Comparison of ENCODE assay signal across 9 cellular contexts in the genomic region with DNA sequence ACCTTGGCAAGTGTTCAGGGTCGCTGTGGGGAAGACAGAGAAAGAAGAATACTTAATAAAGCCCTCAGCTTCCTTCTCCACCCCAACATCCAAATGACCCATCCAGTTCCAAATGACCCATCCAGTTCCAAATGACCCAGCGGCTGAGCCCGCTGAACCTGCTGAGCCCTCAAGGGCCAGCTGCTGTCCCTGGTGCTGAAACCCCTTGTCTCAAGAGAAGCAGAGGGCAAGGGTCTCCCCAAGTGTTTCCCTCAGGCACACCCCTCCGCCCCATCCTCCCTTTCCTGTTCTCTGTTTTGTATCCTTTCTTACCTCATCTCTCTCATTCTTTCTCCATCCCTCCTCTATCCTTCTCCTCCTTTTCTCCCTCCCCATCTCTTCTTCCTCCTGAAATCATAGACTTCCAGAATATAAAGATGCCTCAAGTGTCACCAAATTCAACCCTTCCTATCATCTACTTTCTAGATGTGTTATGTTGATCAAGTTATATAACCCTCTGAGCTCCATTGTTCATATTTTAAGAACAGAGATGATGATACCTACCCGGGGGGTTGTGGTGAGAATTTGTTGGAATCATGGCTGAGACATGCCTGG. TPM values are rescaled to one million over a fixed set of nuclear protein-coding genes. Genes with fewer than 3 reads are reported as not detected.
A peak's percentile ranks its signal among the peaks of the same experiment; 100 is the strongest.
DNase-seq lines count a peak whose midpoint lies in the region; ATAC-seq and TF ChIP-seq lines count a peak whose summit lies in the region.
"Had no signal": no experiment of that assay in that cellular context is flagged by ENCODE, and none has a peak within 500 bp of the region (broad histone marks: within the 10 kb centered on the region; RNA-seq: fewer than 3 reads in every experiment).

No MANE protein-coding gene starts in this region.

- H3K9ac ChIP-seq in SK-N-SH, result no peak overlapping the region

- H3K36me3 ChIP-seq in SK-N-SH (replicated peaks in 1 of 2; ENCODE audit: control insufficient read depth in 1 of 2, insufficient read depth in 2 of 2, low read length in 1 of 2), result no peaks in the 10 kb centered on the region
- H3K36me3 ChIP-seq in MG63, result no peaks in the 10 kb centered on the region
- H3K36me3 ChIP-seq in CD4-positive, alpha-beta memory T cell (ENCODE audit: insufficient read depth, low read length), result no peaks in the 10 kb centered on the region
- H3K36me3 ChIP-seq: neutrophil had no signal

- CTCF ChIA-PET in SK-N-SH (lab: Yijun Ruan, JAX), result interaction anchor here (1.1 to 4.1 kb wide), 3 partner anchors 19 to 43 kb away, joined by 3 to 27 read pairs (median 4); no protein-coding TSS in a partner anchor
- CTCF ChIA-PET in CD4-positive, alpha-beta memory T cell (lab: Charles Lee; ENCODE audit: partially characterized antibody), result no interaction called here

- no peaks in the 10 kb centered on the region for H3K9me2 ChIP-seq in SK-N-SH

- 65% methylated on average over 5 of the region's 5 CpGs for WGBS in SK-N-SH (ENCODE audit: low lambda C conversion rate)

- DNase-seq in A172 (ENCODE audit: low spot score), result peak; percentile 5
- peak; percentile 59 for DNase-seq in ELF-1 (ENCODE audit: low read depth, low spot score)
- no peak for DNase-seq in SK-N-SH
- DNase-seq in fibroblast of peridontal ligament (ENCODE audit: extremely low read depth), result peak; percentile 22
- DNase-seq in MG63, result no peak
- DNase-seq in CD4-positive, alpha-beta memory T cell, result no peak

- peaks cover 4% of the 10 kb centered on the region; the same call in 1 of the 2 replicates for H3K27me3 ChIP-seq in SK-N-SH (ENCODE audit: insufficient read depth)
- H3K27me3 ChIP-seq in MG63, result peaks cover 15% of the 10 kb centered on the region
- H3K27me3 ChIP-seq in CD4-positive, alpha-beta memory T cell (ENCODE audit: insufficient read depth, low read length), result no peaks in the 10 kb centered on the region

- no peaks in the 10 kb centered on the region for H3F3A ChIP-seq in SK-N-SH (replicated peaks; ENCODE audit: insufficient read depth)

- H2AFZ ChIP-seq in SK-N-SH (ENCODE audit: low read depth), result no peak overlapping the region

- peaks cover 0 to 2% (median 0%) of the 10 kb centered on the region in 8 donors for H3K9me3 Mint-ChIP-seq in CD4-positive, alpha-beta memory T cell

- no peaks in the 10 kb centered on the region for H3K79me2 ChIP-seq in SK-N-SH (ENCODE audit: insufficient read depth)

- TF ChIP-seq CTCF in SK-N-SH (IDR thresholded peaks at IDR 0.05), result no peak

- TF ChIP-seq RAD21 in SK-N-SH (IDR thresholded peaks at IDR 0.05; ENCODE audit: low read length), result no peak

- peak overlapping the region in 1 of 2 experiments; percentile 79; a peak in 2 of 4 replicates for H3K27ac ChIP-seq in SK-N-SH (ENCODE audit: low read depth in 2 of 2, low read length in 1 of 2)
- H3K27ac ChIP-seq in CD4-positive, alpha-beta memory T cell (ENCODE audit: low read depth, low read length), result no peak overlapping the region
- H3K27ac ChIP-seq: neutrophil had no signal

- peaks cover 22 to 47% of the 10 kb centered on the region in 2 donors for H3K27me3 Mint-ChIP-seq in CD4-positive, alpha-beta memory T cell

- H4K20me1 ChIP-seq in SK-N-SH (ENCODE audit: insufficient read depth), result no peaks in the 10 kb centered on the region

- H3K4me3 ChIP-seq in SK-N-SH (ENCODE audit: low read depth in 2 of 2, low read length in 1 of 2) (no peak overlapping the region), MG63 (no peak overlapping the region)
- no peak overlapping the region for H3K4me3 ChIP-seq in CD4-positive, alpha-beta memory T cell (ENCODE audit: low read length in 2 of 2)

- no peaks in the 10 kb centered on the region for H3K9me3 ChIP-seq in SK-N-SH
- H3K9me3 ChIP-seq in MG63, result no peaks in the 10 kb centered on the region
- H3K9me3 ChIP-seq in CD4-positive, alpha-beta memory T cell (ENCODE audit: control insufficient read depth in 1 of 2, low read length in 2 of 2), result no peaks in the 10 kb centered on the region
- H3K9me3 ChIP-seq: neutrophil had no signal

- POLR2A ChIA-PET in SK-N-SH (lab: Yijun Ruan, JAX), result interaction anchor here (1.3 to 2.7 kb wide), 3 partner anchors 9 to 26 kb away, joined by 4 to 10 read pairs (median 7); no protein-coding TSS in a partner anchor
- POLR2A ChIA-PET in CD4-positive, alpha-beta memory T cell (lab: Charles Lee; ENCODE audit: partially characterized antibody), result no interaction called here

- peaks cover 0 to 3% (median 0%) of the 10 kb centered on the region in 4 donors for H3K4me1 Mint-ChIP-seq in CD4-positive, alpha-beta memory T cell

- H3K4me1 ChIP-seq in SK-N-SH (ENCODE audit: control insufficient read depth in 1 of 2, insufficient read depth in 2 of 2, low read depth in 1 of 2, low read length in 1 of 2), result peaks cover 0 to 40% of the 10 kb centered on the region in 2 experiments; a peak in 2 of 4 replicates
- no peaks in the 10 kb centered on the region for H3K4me1 ChIP-seq in CD4-positive, alpha-beta memory T cell (ENCODE audit: insufficient read depth, low read length)

- H3K36me3 Mint-ChIP-seq in CD4-positive, alpha-beta memory T cell, result no peaks in the 10 kb centered on the region

- no peak overlapping the region for H3K27ac Mint-ChIP-seq in CD4-positive, alpha-beta memory T cell

- ATAC-seq in GM21367 (IDR thresholded peaks at IDR 0.05; ENCODE audit: unreplicated experiment), result no peak
- ATAC-seq in GM21825 (IDR thresholded peaks at IDR 0.05; ENCODE audit: unreplicated experiment), result no peak

- no peak for TF ChIP-seq EP300 in SK-N-SH (IDR thresholded peaks at IDR 0.05; ENCODE audit: borderline replicate concordance in 1 of 2, low read depth in 1 of 2, low read length in 1 of 2)

- H3K4me2 ChIP-seq in SK-N-SH, result no peak overlapping the region

- intact Hi-C loops in CD4-positive, alpha-beta memory T cell (cut with micrococcal nuclease), result no loop called here

- no peak overlapping the region for H3K4me3 Mint-ChIP-seq in CD4-positive, alpha-beta memory T cell

TF ChIP-seq in SK-N-SH, 30 proteins besides CTCF, POLR2A, EP300 and RAD21:
- TF ChIP-seq YY1 (IDR thresholded peaks at IDR 0.05; ENCODE audit: low read depth) (no peak), EZH2phosphoT487 (IDR thresholded peaks at IDR 0.05; ENCODE audit: borderline replicate concordance, low read depth) (no peak), RCOR1 (IDR thresholded peaks at IDR 0.05; ENCODE audit: low read length) (no peak), FOSL2 (IDR thresholded peaks at IDR 0.05; ENCODE audit: borderline replicate concordance, low read depth) (no peak)
- TF ChIP-seq, protein P1, sequence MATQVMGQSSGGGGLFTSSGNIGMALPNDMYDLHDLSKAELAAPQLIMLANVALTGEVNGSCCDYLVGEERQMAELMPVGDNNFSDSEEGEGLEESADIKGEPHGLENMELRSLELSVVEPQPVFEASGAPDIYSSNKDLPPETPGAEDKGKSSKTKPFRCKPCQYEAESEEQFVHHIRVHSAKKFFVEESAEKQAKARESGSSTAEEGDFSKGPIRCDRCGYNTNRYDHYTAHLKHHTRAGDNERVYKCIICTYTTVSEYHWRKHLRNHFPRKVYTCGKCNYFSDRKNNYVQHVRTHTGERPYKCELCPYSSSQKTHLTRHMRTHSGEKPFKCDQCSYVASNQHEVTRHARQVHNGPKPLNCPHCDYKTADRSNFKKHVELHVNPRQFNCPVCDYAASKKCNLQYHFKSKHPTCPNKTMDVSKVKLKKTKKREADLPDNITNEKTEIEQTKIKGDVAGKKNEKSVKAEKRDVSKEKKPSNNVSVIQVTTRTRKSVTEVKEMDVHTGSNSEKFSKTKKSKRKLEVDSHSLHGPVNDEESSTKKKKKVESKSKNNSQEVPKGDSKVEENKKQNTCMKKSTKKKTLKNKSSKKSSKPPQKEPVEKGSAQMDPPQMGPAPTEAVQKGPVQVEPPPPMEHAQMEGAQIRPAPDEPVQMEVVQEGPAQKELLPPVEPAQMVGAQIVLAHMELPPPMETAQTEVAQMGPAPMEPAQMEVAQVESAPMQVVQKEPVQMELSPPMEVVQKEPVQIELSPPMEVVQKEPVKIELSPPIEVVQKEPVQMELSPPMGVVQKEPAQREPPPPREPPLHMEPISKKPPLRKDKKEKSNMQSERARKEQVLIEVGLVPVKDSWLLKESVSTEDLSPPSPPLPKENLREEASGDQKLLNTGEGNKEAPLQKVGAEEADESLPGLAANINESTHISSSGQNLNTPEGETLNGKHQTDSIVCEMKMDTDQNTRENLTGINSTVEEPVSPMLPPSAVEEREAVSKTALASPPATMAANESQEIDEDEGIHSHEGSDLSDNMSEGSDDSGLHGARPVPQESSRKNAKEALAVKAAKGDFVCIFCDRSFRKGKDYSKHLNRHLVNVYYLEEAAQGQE (IDR thresholded peaks at IDR 0.05; ENCODE audit: low read depth, low read length), result peak; percentile 99
TF ChIP-seq in SK-N-SH: peak in this region for 1.

RNA-seq across cellular contexts. Expression of a gene that starts 29.0 kb away (rescaled TPM):
- total RNA-seq in A172 (2014; rRNA removed; shearing (Covaris generic)), result 0.24 TPM in 1 of 2 replicates, not detected in the other
- polyA plus RNA-seq in SK-N-SH (2012; rRNA removed), result 3.3 and 4.0 TPM in 2 replicates
- 1.8 and 2.9 TPM in 2 replicates for polyA plus RNA-seq in SK-N-SH (2012; cell fraction: cytosol; rRNA removed)
- 3.9 and 4.0 TPM in 2 replicates for polyA plus RNA-seq in SK-N-SH (2012; cell fraction: nucleus; rRNA removed)
- total RNA-seq in MG63 (2014; rRNA removed; shearing (Covaris generic); ENCODE audit: low replicate concordance), result not detected in 2 replicates
- total RNA-seq in CD4-positive, alpha-beta memory T cell, result not detected
- polyA plus RNA-seq in CD4-positive, alpha-beta memory T cell, result not detected

Comparison
In these comparisons a context has a peak if more than half of its experiments do, and no peak if none do; other contexts are left out.
1. DNase-seq: peak in A172 (single experiment), ELF-1 (single experiment) and fibroblast of peridontal ligament (single experiment); none in SK-N-SH (single experiment), MG63 (single experiment) and CD4-positive, alpha-beta memory T cell (0 of 5).